ENCODE assay signal across 1 cellular context in genomic region chr5:175635854-175636253, GRCh38.
TF ChIP-seq lines count a peak whose summit lies in the region.

No MANE protein-coding gene starts in this region.

TF ChIP-seq in HEK293, 187 proteins besides CTCF, POLR2A, EP300 and RAD21 (continued from another document):
- no peak for TF ChIP-seq REST (tag by site-specific recombination; IDR thresholded peaks at IDR 0.05)
- no peak for TF ChIP-seq ZBTB44 (tag by site-specific recombination; IDR thresholded peaks at IDR 0.05)
- no peak for TF ChIP-seq KLF10 (tag by site-specific recombination; IDR thresholded peaks at IDR 0.05)
